In the genomic region with DNA sequence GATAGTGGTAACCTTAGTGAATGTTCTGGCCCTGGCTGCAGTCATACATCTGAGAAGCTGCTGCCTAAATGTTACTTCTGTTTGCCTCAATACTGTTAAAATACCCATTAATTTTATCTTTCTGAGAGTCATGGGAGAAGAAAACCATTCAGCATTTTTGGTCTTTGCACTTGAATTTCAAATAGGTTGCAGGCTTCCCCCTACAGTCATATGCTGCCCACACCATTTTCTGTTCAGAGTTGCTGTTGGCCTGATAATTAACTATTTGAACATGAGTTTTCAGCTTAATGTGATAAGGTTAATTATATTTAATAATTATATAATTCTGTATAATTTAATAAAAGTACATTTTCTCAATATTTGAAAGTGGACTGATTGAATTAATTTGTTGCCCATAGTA, we compare ENCODE assay signal across 31 cellular contexts.
"Had no signal": no experiment of that assay in that cellular context is flagged by ENCODE, and none has a peak within 500 bp of the region (broad histone marks: within the 10 kb centered on the region; RNA-seq: fewer than 3 reads in every experiment).

No MANE protein-coding gene starts in this region.

- DNase-seq: activated effector memory CD4-positive, alpha-beta T cell treated with anti-CD3 and anti-CD28 coated beads, Interleukin-2, amount 50 U/mL, for 16 hours; activated effector memory CD4-positive, alpha-beta T cell treated with Interleukin-2 at 50 U/mL for 16 hours; activated gamma-delta T cell; activated gamma-delta T cell treated with Interleukin-2 at 50 U/mL for 16 hours; activated naive CD4-positive, alpha-beta T cell; activated naive CD4-positive, alpha-beta T cell treated with anti-CD3 and anti-CD28 coated beads for 36 hours; activated naive CD4-positive, alpha-beta T cell treated with anti-CD3 and anti-CD28 coated beads, Interleukin-2, amount 10 ng/mL, durations not matched to agents 7 days and 5 days; activated naive CD4-positive, alpha-beta T cell treated with anti-CD3 and anti-CD28 coated beads, Interleukin-2, amount 50 U/mL, for 16 hours; activated naive CD4-positive, alpha-beta T cell treated with Interleukin-2 at 50 U/mL for 16 hours; activated naive CD8-positive, alpha-beta T cell treated with anti-CD3 and anti-CD28 coated beads for 36 hours; activated naive CD8-positive, alpha-beta T cell treated with anti-CD3 and anti-CD28 coated beads, Interleukin-2, amount 10 ng/mL, durations not matched to agents 7 days and 5 days; activated naive CD8-positive, alpha-beta T cell treated with anti-CD3 and anti-CD28 coated beads, Interleukin-2, amount 50 U/mL, for 24 hours; activated T-cell treated with anti-CD3 and anti-CD28 coated beads, Interleukin-2, amount 50 U/mL, for 24 hours; activated T-cell treated with anti-CD3 and anti-CD28 coated beads, Interleukin-2, amount 50 U/mL, for 4 hours; activated T-cell treated with anti-CD3 and anti-CD28 coated beads, Interleukin-2, amount 50 U/mL, for 48 hours; activated T-cell treated with anti-CD3 and anti-CD28 coated beads, Interleukin-2, amount 50 U/mL, for 72 hours; adrenal gland; amniotic stem cell; amygdala; anterior cingulate cortex; aorta; body of pancreas; brain microvascular endothelial cell; caudate nucleus; central memory CD4-positive, alpha-beta T cell; cerebellar nuclear complex had no signal

- H3K27me3 ChIP-seq: adrenal gland, ascending aorta, body of pancreas, brain microvascular endothelial cell, breast epithelium, cardiac muscle cell had no signal

- H3K4me3 ChIP-seq: adrenal gland, ascending aorta, body of pancreas, breast epithelium, cardiac muscle cell had no signal

- H3K36me3 ChIP-seq: adrenal gland, ascending aorta, brain microvascular endothelial cell, breast epithelium, cardiac muscle cell had no signal

- H3K27ac ChIP-seq: adrenal gland, ascending aorta, body of pancreas, brain microvascular endothelial cell, breast epithelium, cardiac muscle cell had no signal

- H3K4me1 ChIP-seq: adrenal gland, ascending aorta, body of pancreas, breast epithelium had no signal

- ATAC-seq: activated naive CD4-positive, alpha-beta T cell treated with anti-CD3 and anti-CD28 coated beads, Interleukin-2, amount 50 U/mL, for 72 hours; activated naive CD8-positive, alpha-beta T cell treated with anti-CD3 and anti-CD28 coated beads, Interleukin-2, amount 50 U/mL, for 24 hours; activated T-cell treated with anti-CD3 and anti-CD28 coated beads, Interleukin-2, amount 50 U/mL, for 4 hours; activated T-cell treated with anti-CD3 and anti-CD28 coated beads, Interleukin-2, amount 50 U/mL, for 72 hours; activated T-helper 17 cell treated with anti-CD3 and anti-CD28 coated beads, Interleukin-2, amount 50 U/mL, for 72 hours; body of pancreas had no signal

- H3K9me3 ChIP-seq: adrenal gland, ascending aorta, body of pancreas, breast epithelium had no signal
